ENCODE assay signal across 1 cellular context in genomic region chr3:12194209-12194608, GRCh38.
TF ChIP-seq lines count a peak whose summit lies in the region.

No MANE protein-coding gene starts in this region.

TF ChIP-seq in A549, 52 proteins besides CTCF, POLR2A, EP300 and RAD21 (continued from another document):
- TF ChIP-seq HMGXB4 (CRISPR knock-in tag; IDR thresholded peaks at IDR 0.05; ENCODE audit: borderline replicate concordance) (no peak), ELK1 (IDR thresholded peaks at IDR 0.05; ENCODE audit: low read depth, low read length) (no peak), RNF2 (IDR thresholded peaks at IDR 0.05; ENCODE audit: borderline replicate concordance, low read depth) (no peak), JUN (IDR thresholded peaks at IDR 0.05) (no peak; a peak in 1 of 5 replicates), NPAS2 (CRISPR knock-in tag; IDR thresholded peaks at IDR 0.05; ENCODE audit: borderline replicate concordance) (no peak), PHF8 (IDR thresholded peaks at IDR 0.05; ENCODE audit: borderline replicate concordance, low read depth) (no peak), ZFP36 (IDR thresholded peaks at IDR 0.05; ENCODE audit: borderline replicate concordance, partially characterized antibody) (no peak), BHLHE40 (IDR thresholded peaks at IDR 0.05; ENCODE audit: low read depth, low read length) (no peak), KDM1A (IDR thresholded peaks at IDR 0.05; ENCODE audit: low read depth) (no peak), BCL3 (IDR thresholded peaks at IDR 0.05) (no peak), HOXB5 (CRISPR knock-in tag; IDR thresholded peaks at IDR 0.05) (no peak), E2F6 (IDR thresholded peaks at IDR 0.05; ENCODE audit: borderline replicate concordance, low read depth) (no peak)
